26 cellular contexts compared by ENCODE assay signal in the genomic region with DNA sequence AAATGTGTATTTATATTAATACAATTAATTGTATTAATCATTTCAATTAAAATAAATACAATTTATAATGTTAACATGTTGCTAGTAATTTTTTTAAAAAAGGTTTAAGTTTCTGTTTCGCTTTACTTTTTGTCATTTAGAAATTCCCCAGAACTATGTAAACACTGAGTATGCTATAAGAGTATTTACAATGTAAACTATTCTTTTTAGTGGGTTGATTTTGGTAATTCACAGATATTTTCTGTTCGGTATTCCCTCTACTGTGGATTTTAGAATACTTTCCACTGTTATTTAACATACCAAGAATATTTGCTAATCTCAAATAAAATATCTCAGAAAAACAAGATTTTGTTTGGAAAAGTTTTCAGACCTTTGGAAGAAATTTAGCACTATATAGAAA.
"Had no signal": no experiment of that assay in that cellular context is flagged by ENCODE, and none has a peak within 500 bp of the region (broad histone marks: within the 10 kb centered on the region; RNA-seq: fewer than 3 reads in every experiment).

No MANE protein-coding gene starts in this region.

- H3K9me3 ChIP-seq: body of pancreas, left lung, prostate gland, tibial nerve had no signal

- H3K4me3 Mint-ChIP-seq: activated CD4-positive, alpha-beta T cell treated with anti-CD3 and anti-CD28 coated beads, Interleukin-2, amount 10 ng/mL, durations not matched to agents 7 days and 5 days; activated CD8-positive, alpha-beta memory T cell treated with anti-CD3 and anti-CD28 coated beads, Interleukin-2, amount 10 ng/mL, durations not matched to agents 7 days and 5 days; activated CD8-positive, alpha-beta T cell treated with anti-CD3 and anti-CD28 coated beads for 36 hours; activated naive CD8-positive, alpha-beta T cell treated with anti-CD3 and anti-CD28 coated beads, Interleukin-2, amount 50 U/mL, for 24 hours; effector memory CD8-positive, alpha-beta T cell; natural killer cell; stimulated activated naive CD8-positive, alpha-beta T cell treated with anti-CD3 and anti-CD28 coated beads, Interleukin-15, Interleukin-2, amounts not matched to agents 100 ng/mL and 50 ng/mL, for 24 hours; T-cell; T-helper 2 cell treated with Interferon-gamma antibody and Interleukin-4, amounts not matched to agents 5 μg/mL and 100 μg/mL, for 36 hours had no signal

- H3K36me3 Mint-ChIP-seq: activated CD8-positive, alpha-beta memory T cell treated with anti-CD3 and anti-CD28 coated beads, Interleukin-2, amount 10 ng/mL, durations not matched to agents 7 days and 5 days; natural killer cell; T-cell had no signal

- H3K9me3 Mint-ChIP-seq: activated CD4-positive, alpha-beta T cell treated with anti-CD3 and anti-CD28 coated beads, Interleukin-2, amount 10 ng/mL, durations not matched to agents 7 days and 5 days; effector memory CD8-positive, alpha-beta T cell; stimulated activated naive CD8-positive, alpha-beta T cell treated with anti-CD3 and anti-CD28 coated beads, Interleukin-15, Interleukin-2, amounts not matched to agents 100 ng/mL and 50 ng/mL, for 24 hours; T-helper 2 cell treated with Interferon-gamma antibody and Interleukin-4, amounts not matched to agents 5 μg/mL and 100 μg/mL, for 36 hours had no signal

- DNase-seq: activated CD4-positive, alpha-beta T cell treated with anti-CD3 and anti-CD28 coated beads, Interleukin-2, amount 10 ng/mL, durations not matched to agents 7 days and 5 days; activated CD4-positive, CD25-positive, alpha-beta regulatory T cell treated with anti-CD3 and anti-CD28 coated beads, Interleukin-2, amount 50 U/mL, for 72 hours; activated CD8-positive, alpha-beta memory T cell treated with anti-CD3 and anti-CD28 coated beads, Interleukin-2, amount 10 ng/mL, durations not matched to agents 7 days and 5 days; activated CD8-positive, alpha-beta T cell treated with anti-CD3 and anti-CD28 coated beads for 36 hours; activated effector memory CD4-positive, alpha-beta T cell treated with anti-CD3 and anti-CD28 coated beads, Interleukin-2, amount 50 U/mL, for 16 hours; activated naive CD4-positive, alpha-beta T cell treated with anti-CD3 and anti-CD28 coated beads, Interleukin-2, amount 50 U/mL, for 16 hours; activated naive CD8-positive, alpha-beta T cell treated with anti-CD3 and anti-CD28 coated beads, Interleukin-2, amount 50 U/mL, for 24 hours; activated T-cell treated with anti-CD3 and anti-CD28 coated beads for 4 hours; anterior cingulate cortex; body of pancreas; effector memory CD8-positive, alpha-beta T cell; foreskin fibroblast; kidney glomerular epithelial cell; left lung; midbrain; natural killer cell; stimulated activated CD4-positive, alpha-beta T cell treated with anti-CD3 and anti-CD28 coated beads, Interleukin-12 subunit alpha, Interleukin-12 subunit beta, amount 100 ng/mL, for 4 hours; stimulated activated CD4-positive, alpha-beta T cell treated with anti-CD3 and anti-CD28 coated beads, Interleukin-4, amount 100 ng/mL, for 4 hours; substantia nigra; T-cell; WERI-Rb-1 had no signal

- H3K27me3 Mint-ChIP-seq: activated CD4-positive, alpha-beta T cell treated with anti-CD3 and anti-CD28 coated beads, Interleukin-2, amount 10 ng/mL, durations not matched to agents 7 days and 5 days; activated CD8-positive, alpha-beta memory T cell treated with anti-CD3 and anti-CD28 coated beads, Interleukin-2, amount 10 ng/mL, durations not matched to agents 7 days and 5 days; activated CD8-positive, alpha-beta T cell treated with anti-CD3 and anti-CD28 coated beads for 36 hours; activated naive CD8-positive, alpha-beta T cell treated with anti-CD3 and anti-CD28 coated beads, Interleukin-2, amount 50 U/mL, for 24 hours; effector memory CD8-positive, alpha-beta T cell; stimulated activated naive CD8-positive, alpha-beta T cell treated with anti-CD3 and anti-CD28 coated beads, Interleukin-15, Interleukin-2, amounts not matched to agents 100 ng/mL and 50 ng/mL, for 24 hours; T-cell had no signal

- H3K27ac Mint-ChIP-seq: activated CD4-positive, alpha-beta T cell treated with anti-CD3 and anti-CD28 coated beads, Interleukin-2, amount 10 ng/mL, durations not matched to agents 7 days and 5 days; activated CD8-positive, alpha-beta memory T cell treated with anti-CD3 and anti-CD28 coated beads, Interleukin-2, amount 10 ng/mL, durations not matched to agents 7 days and 5 days; activated CD8-positive, alpha-beta T cell treated with anti-CD3 and anti-CD28 coated beads for 36 hours; activated naive CD8-positive, alpha-beta T cell treated with anti-CD3 and anti-CD28 coated beads, Interleukin-2, amount 50 U/mL, for 24 hours; effector memory CD8-positive, alpha-beta T cell; natural killer cell; stimulated activated naive CD8-positive, alpha-beta T cell treated with anti-CD3 and anti-CD28 coated beads, Interleukin-15, Interleukin-2, amounts not matched to agents 100 ng/mL and 50 ng/mL, for 24 hours; T-cell; T-helper 2 cell treated with Interferon-gamma antibody and Interleukin-4, amounts not matched to agents 5 μg/mL and 100 μg/mL, for 36 hours had no signal

- H3K4me1 Mint-ChIP-seq: activated CD4-positive, alpha-beta T cell treated with anti-CD3 and anti-CD28 coated beads, Interleukin-2, amount 10 ng/mL, durations not matched to agents 7 days and 5 days; activated CD8-positive, alpha-beta memory T cell treated with anti-CD3 and anti-CD28 coated beads, Interleukin-2, amount 10 ng/mL, durations not matched to agents 7 days and 5 days; activated naive CD8-positive, alpha-beta T cell treated with anti-CD3 and anti-CD28 coated beads, Interleukin-2, amount 50 U/mL, for 24 hours; natural killer cell; T-cell had no signal

- H3K36me3 ChIP-seq: cardiac muscle cell, left lung, prostate gland, tibial nerve, WERI-Rb-1 had no signal

- H3K4me3 ChIP-seq: body of pancreas, cardiac muscle cell, left lung, prostate gland, tibial nerve had no signal

- H3K4me1 ChIP-seq: body of pancreas, left lung, prostate gland had no signal

- H3K27ac ChIP-seq: body of pancreas, cardiac muscle cell, left lung, prostate gland, tibial nerve, WERI-Rb-1 had no signal

- H3K27me3 ChIP-seq: body of pancreas, cardiac muscle cell, left lung, tibial nerve had no signal
